Comparison of ENCODE assay signal across 1 cellular context in genomic region chr11:61579398-61580291, GRCh38.
TF ChIP-seq lines count a peak whose summit lies in the region.

No MANE protein-coding gene starts in this region.

TF ChIP-seq in HepG2, 621 proteins besides CTCF, POLR2A, EP300 and RAD21:
- TF ChIP-seq SATB2 (CRISPR knock-in tag; IDR thresholded peaks at IDR 0.05), result no peak
- TF ChIP-seq ISL2 (CRISPR knock-in tag; IDR thresholded peaks at IDR 0.05), result no peak
- no peak for TF ChIP-seq SALL2 (CRISPR knock-in tag; IDR thresholded peaks at IDR 0.05)
- TF ChIP-seq SMAD1 (CRISPR knock-in tag; IDR thresholded peaks at IDR 0.05; ENCODE audit: borderline replicate concordance, low read depth), result no peak
- TF ChIP-seq SALL1 (CRISPR knock-in tag; IDR thresholded peaks at IDR 0.05), result no peak
- no peak for TF ChIP-seq ZBTB44 (CRISPR knock-in tag; IDR thresholded peaks at IDR 0.05)
- no peak for TF ChIP-seq KDM5B (CRISPR knock-in tag; IDR thresholded peaks at IDR 0.05; ENCODE audit: borderline replicate concordance)
- TF ChIP-seq REL (CRISPR knock-in tag; conservative IDR thresholded peaks at IDR 0.05), result no peak
- no peak for TF ChIP-seq ZNF720 (CRISPR knock-in tag; IDR thresholded peaks at IDR 0.05)
- TF ChIP-seq ATF7-NPFF (CRISPR knock-in tag; IDR thresholded peaks at IDR 0.05; ENCODE audit: low read depth), result no peak
- TF ChIP-seq NONO (IDR thresholded peaks at IDR 0.05), result no peak
- TF ChIP-seq NONO (CRISPR knock-in tag; conservative IDR thresholded peaks at IDR 0.05), result no peak
- no peak for TF ChIP-seq TAF1 (CRISPR knock-in tag; IDR thresholded peaks at IDR 0.05)
- no peak for TF ChIP-seq KDM4B (CRISPR knock-in tag; IDR thresholded peaks at IDR 0.05)
- TF ChIP-seq CREB1 (IDR thresholded peaks at IDR 0.05), result no peak
- TF ChIP-seq CREB1 (CRISPR knock-in tag; IDR thresholded peaks at IDR 0.05), result no peak
- no peak for TF ChIP-seq RFXANK (CRISPR knock-in tag; IDR thresholded peaks at IDR 0.05)
- no peak for TF ChIP-seq NAIF1 (CRISPR knock-in tag; IDR thresholded peaks at IDR 0.05; ENCODE audit: borderline replicate concordance)
- no peak for TF ChIP-seq MEF2D (CRISPR knock-in tag; IDR thresholded peaks at IDR 0.05)
